ENCODE assay signal across 19 cellular contexts in the genomic region with DNA sequence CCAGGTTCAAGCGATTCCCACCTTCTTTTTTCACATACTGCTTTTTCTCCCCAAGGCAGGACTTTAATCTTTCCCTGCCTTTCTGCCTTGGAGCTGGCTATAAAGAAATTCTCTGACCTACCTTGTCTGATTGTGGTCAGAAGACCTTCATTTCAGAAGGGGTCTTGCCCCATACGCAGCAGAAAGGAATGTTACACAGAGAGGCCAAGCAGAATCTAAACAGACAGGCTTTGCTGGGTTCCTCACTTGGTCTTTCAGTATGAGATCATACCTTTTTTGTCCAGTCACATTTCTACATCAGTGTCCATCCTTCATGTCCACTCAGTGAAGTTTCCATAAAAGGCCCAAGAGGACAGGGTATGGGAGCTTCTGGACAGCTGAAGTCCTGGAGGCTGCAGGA.
DNase-seq lines count a peak whose midpoint lies in the region; ATAC-seq, FAIRE-seq and TF ChIP-seq lines count a peak whose summit lies in the region.
"Had no signal": no experiment of that assay in that cellular context is flagged by ENCODE, and none has a peak within 500 bp of the region (broad histone marks: within the 10 kb centered on the region; RNA-seq: fewer than 3 reads in every experiment).

No MANE protein-coding gene starts in this region.

- 0 out of 2 replicates have a peak overlapping the region, but pooled peaks have one; percentile 14 for H2BK120ac ChIP-seq in IMR-90 (ENCODE audit: low read depth, low read length)

- no peak for DNase-seq in IMR-90
- no peak for DNase-seq in bronchial epithelial cell (ENCODE audit: low read depth)
- DNase-seq in islet precursor cell = peak; percentile 73
- no peak for DNase-seq in smooth muscle cell (lab: John Stamatoyannopoulos, UW; ENCODE audit: unreplicated experiment)
- DNase-seq in COLO829 (ENCODE audit: low spot score) = no peak
- DNase-seq in HTR-8/SVneo (ENCODE audit: insufficient read length, low spot score) = no peak
- DNase-seq: 8988T; CD8-positive, alpha-beta T cell; COR-L47; DMS 273 treated with DMSO at 0.1 percent for 48 hours; DMS53; DND-41; GM23248; HCEC 1CT had no signal

- H2AFZ ChIP-seq in IMR-90 (replicated peaks; ENCODE audit: low read length, poor library complexity) (no peak overlapping the region), smooth muscle cell (ENCODE audit: low read depth) (no peak overlapping the region)
- H2AFZ ChIP-seq: GM23248 had no signal

- H3K9ac ChIP-seq in IMR-90 (ENCODE audit: low read depth, low read length) = no peak overlapping the region
- no peak overlapping the region for H3K9ac ChIP-seq in smooth muscle cell (ENCODE audit: low read depth)
- H3K9ac ChIP-seq: GM23248 had no signal

- H3K4ac ChIP-seq in IMR-90 (ENCODE audit: low read depth, low read length) = no peak overlapping the region; the same call in 1 of the 2 replicates

- H3K56ac ChIP-seq in IMR-90 (ENCODE audit: extremely low read depth, insufficient read depth, low read length) = no peak overlapping the region

- no TSS peak for BruUV-seq in IMR-90 (replicated peaks; lab: Mats Ljungman, UMichigan)

- TF ChIP-seq CTCF in IMR-90 (conservative IDR thresholded peaks at IDR 0.05; ENCODE audit: low read depth, low read length) (no peak), bronchial epithelial cell (IDR thresholded peaks at IDR 0.05; ENCODE audit: insufficient read depth, low read length, severe bottlenecking) (no peak), smooth muscle cell (IDR thresholded peaks at IDR 0.05; ENCODE audit: borderline replicate concordance, insufficient read depth, poor library complexity, severe bottlenecking) (no peak)

- no peak overlapping the region for H2BK20ac ChIP-seq in IMR-90 (ENCODE audit: low read depth, low read length)

- no peak overlapping the region; the same call in 1 of the 2 replicates for H4K91ac ChIP-seq in IMR-90 (ENCODE audit: insufficient read depth, low read depth, low read length)

- H3K4me1 ChIP-seq in IMR-90 (ENCODE audit: control insufficient read depth, insufficient read depth, low read length) (peaks cover 2% of the 10 kb centered on the region; the same call in 1 of the 2 replicates), smooth muscle cell (ENCODE audit: low read depth) (no peaks in the 10 kb centered on the region)

- H3K36me3 ChIP-seq in IMR-90 (ENCODE audit: control insufficient read depth, insufficient read depth, low read length) (no peaks in the 10 kb centered on the region), bronchial epithelial cell (ENCODE audit: control insufficient read depth, insufficient read depth, low read length) (no peaks in the 10 kb centered on the region), smooth muscle cell (ENCODE audit: low read depth) (no peaks in the 10 kb centered on the region)

- no peak overlapping the region for H4K8ac ChIP-seq in IMR-90 (ENCODE audit: low read depth in 2 of 2, low read length in 2 of 2)

- TF ChIP-seq POLR2A in IMR-90 (IDR thresholded peaks at IDR 0.05; ENCODE audit: low read depth, low read length) = no peak

- no peaks in the 10 kb centered on the region for H3K79me2 ChIP-seq in smooth muscle cell (ENCODE audit: low read depth)

- CTCF ChIA-PET in IMR-90 (lab: Yijun Ruan, JAX) = no interaction called here

- H3K9me1 ChIP-seq in IMR-90 (ENCODE audit: insufficient read depth, low read length) = no peaks in the 10 kb centered on the region

- no peaks in the 10 kb centered on the region for H3K79me1 ChIP-seq in IMR-90 (ENCODE audit: low read depth in 1 of 2, low read length in 2 of 2)

- H3K27me3 ChIP-seq in IMR-90 (ENCODE audit: control insufficient read depth, insufficient read depth, low read length) (peaks cover 6% of the 10 kb centered on the region), bronchial epithelial cell (ENCODE audit: control insufficient read depth, insufficient read depth, low read length) (peaks cover 12% of the 10 kb centered on the region), smooth muscle cell (ENCODE audit: low read depth) (peaks cover 9% of the 10 kb centered on the region)
- H3K27me3 ChIP-seq: BLaER1 treated with 17β-estradiol and CSF1 and Interleukin-3, amounts not matched to agents 10 nM and 100 nM had no signal

- H3K4me2 ChIP-seq in IMR-90 (ENCODE audit: low read depth, low read length) (no peak overlapping the region), smooth muscle cell (no peak overlapping the region)

- H2BK15ac ChIP-seq in IMR-90 (ENCODE audit: low read depth, low read length) = no peak overlapping the region

- intact Hi-C loops in IMR-90 (cut with micrococcal nuclease) = no loop called here

- POLR2A ChIA-PET in IMR-90 (lab: Charles Lee; ENCODE audit: unreplicated experiment) = no interaction called here

- no peaks in the 10 kb centered on the region for H3K9me3 ChIP-seq in IMR-90 (ENCODE audit: control insufficient read depth, insufficient read depth, low read length)
- H3K9me3 ChIP-seq in smooth muscle cell (replicated peaks; ENCODE audit: low read depth) = no peaks in the 10 kb centered on the region

- no peaks in the 10 kb centered on the region for H3F3A ChIP-seq in smooth muscle cell (ENCODE audit: low read depth)

- 78% methylated on average over 1 of the region's 2 CpGs; no CpG with 5 or more reads in 1 of the 2 experiments for WGBS in IMR-90 (ENCODE audit: extremely low coverage in 2 of 2, insufficient read length in 1 of 2), 2 experiments
- WGBS in smooth muscle cell (ENCODE audit: low lambda C conversion rate) = 74% methylated on average over 2 of the region's 2 CpGs

- H3K27ac ChIP-seq in IMR-90 (ENCODE audit: insufficient read depth, low read length) = no peak overlapping the region
- H3K27ac ChIP-seq in smooth muscle cell (ENCODE audit: low read depth) = peak overlapping the region; percentile 17
- H3K27ac ChIP-seq: BLaER1 treated with 17β-estradiol and CSF1 and Interleukin-3, amounts not matched to agents 10 nM and 100 nM; GM23248 had no signal

- H4K20me1 ChIP-seq in IMR-90 (ENCODE audit: insufficient read depth, low read length) = no peaks in the 10 kb centered on the region
- no peaks in the 10 kb centered on the region for H4K20me1 ChIP-seq in smooth muscle cell (ENCODE audit: low read depth)

- no peak for TF ChIP-seq RAD21 in IMR-90 (IDR thresholded peaks at IDR 0.05; ENCODE audit: low read length)

- H2AK5ac ChIP-seq in IMR-90 (ENCODE audit: low read depth, low read length) = no peak overlapping the region; the same call in 1 of the 2 replicates

- H2BK5ac ChIP-seq in IMR-90 (ENCODE audit: low read depth, low read length, poor library complexity, severe bottlenecking) = no peak overlapping the region

- no peak overlapping the region for H2AK9ac ChIP-seq in IMR-90 (replicated peaks; ENCODE audit: low read depth, low read length, poor library complexity)

- in situ Hi-C loops in IMR-90 (cut with MboI; ENCODE audit: low sequenced_read_pairs) = no loop called here

- H3K18ac ChIP-seq in IMR-90 (ENCODE audit: low read depth, low read length) = no peak overlapping the region

- ATAC-seq in IMR-90 (ENCODE audit: low read depth) (no peak), GM19023 (IDR thresholded peaks at IDR 0.05; ENCODE audit: unreplicated experiment) (no peak)
- ATAC-seq: CD8-positive, alpha-beta T cell; GM12878; HepG2 had no signal

- 0 out of 2 replicates have a peak overlapping the region, but pooled peaks have one; percentile 19 for H3K14ac ChIP-seq in IMR-90 (replicated peaks; ENCODE audit: low read depth, low read length)

- H3K4me3 ChIP-seq in IMR-90 (ENCODE audit: insufficient read depth, low read depth, low read length) = no peak overlapping the region
- no peak overlapping the region for H3K4me3 ChIP-seq in bronchial epithelial cell (ENCODE audit: low read depth, low read length)
- no peak overlapping the region for H3K4me3 ChIP-seq in smooth muscle cell
- H3K4me3 ChIP-seq: BLaER1 treated with 17β-estradiol and CSF1 and Interleukin-3, amounts not matched to agents 10 nM and 100 nM; GM12878; GM23248 had no signal

- H3K23ac ChIP-seq in IMR-90 (ENCODE audit: low read depth, low read length) = peak overlapping the region; percentile 43; the same call in 1 of the 2 replicates

- H4K5ac ChIP-seq in IMR-90 (ENCODE audit: low read depth, low read length) = no peak overlapping the region

- FAIRE-seq in bronchial epithelial cell (lab: Jason Lieb, UNC) (peak; percentile 72), HTR-8/SVneo (lab: Jason Lieb, UNC) (no peak)
- FAIRE-seq: GM12878, H54, HepG2 had no signal

- dilution Hi-C loops in IMR-90 (cut with HindIII; ENCODE audit: low sequenced_read_pairs, unreplicated experiment) = no loop called here

TF ChIP-seq in IMR-90, 13 proteins besides CTCF, POLR2A, EP300 and RAD21 (continues in another document):
- TF ChIP-seq NFE2L2 (IDR thresholded peaks at IDR 0.05; ENCODE audit: low read depth, low read length) (no peak), CEBPB (IDR thresholded peaks at IDR 0.05; ENCODE audit: low read depth, low read length) (no peak), RCOR1 (IDR thresholded peaks at IDR 0.05; ENCODE audit: insufficient replicate concordance, low read length) (no peak), SMC3 (IDR thresholded peaks at IDR 0.05; ENCODE audit: low read depth, low read length) (no peak), FOS (IDR thresholded peaks at IDR 0.05; ENCODE audit: low read depth, low read length) (no peak), MAFK (IDR thresholded peaks at IDR 0.05; ENCODE audit: low read depth, low read length) (no peak), BHLHE40 (IDR thresholded peaks at IDR 0.05; ENCODE audit: low read depth, low read length) (no peak), ELK1 (IDR thresholded peaks at IDR 0.05; ENCODE audit: borderline replicate concordance, low read depth, low read length) (no peak), RFX5 (IDR thresholded peaks at IDR 0.05; ENCODE audit: low read depth, low read length) (no peak), MXI1 (IDR thresholded peaks at IDR 0.05; ENCODE audit: borderline replicate concordance, low read depth, low read length) (no peak), CHD1 (IDR thresholded peaks at IDR 0.05; ENCODE audit: low read depth, low read length) (no peak)
- TF ChIP-seq, protein P1, sequence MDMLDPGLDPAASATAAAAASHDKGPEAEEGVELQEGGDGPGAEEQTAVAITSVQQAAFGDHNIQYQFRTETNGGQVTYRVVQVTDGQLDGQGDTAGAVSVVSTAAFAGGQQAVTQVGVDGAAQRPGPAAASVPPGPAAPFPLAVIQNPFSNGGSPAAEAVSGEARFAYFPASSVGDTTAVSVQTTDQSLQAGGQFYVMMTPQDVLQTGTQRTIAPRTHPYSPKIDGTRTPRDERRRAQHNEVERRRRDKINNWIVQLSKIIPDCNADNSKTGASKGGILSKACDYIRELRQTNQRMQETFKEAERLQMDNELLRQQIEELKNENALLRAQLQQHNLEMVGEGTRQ (IDR thresholded peaks at IDR 0.05; ENCODE audit: low read depth, low read length) = no peak
